In the genomic region with DNA sequence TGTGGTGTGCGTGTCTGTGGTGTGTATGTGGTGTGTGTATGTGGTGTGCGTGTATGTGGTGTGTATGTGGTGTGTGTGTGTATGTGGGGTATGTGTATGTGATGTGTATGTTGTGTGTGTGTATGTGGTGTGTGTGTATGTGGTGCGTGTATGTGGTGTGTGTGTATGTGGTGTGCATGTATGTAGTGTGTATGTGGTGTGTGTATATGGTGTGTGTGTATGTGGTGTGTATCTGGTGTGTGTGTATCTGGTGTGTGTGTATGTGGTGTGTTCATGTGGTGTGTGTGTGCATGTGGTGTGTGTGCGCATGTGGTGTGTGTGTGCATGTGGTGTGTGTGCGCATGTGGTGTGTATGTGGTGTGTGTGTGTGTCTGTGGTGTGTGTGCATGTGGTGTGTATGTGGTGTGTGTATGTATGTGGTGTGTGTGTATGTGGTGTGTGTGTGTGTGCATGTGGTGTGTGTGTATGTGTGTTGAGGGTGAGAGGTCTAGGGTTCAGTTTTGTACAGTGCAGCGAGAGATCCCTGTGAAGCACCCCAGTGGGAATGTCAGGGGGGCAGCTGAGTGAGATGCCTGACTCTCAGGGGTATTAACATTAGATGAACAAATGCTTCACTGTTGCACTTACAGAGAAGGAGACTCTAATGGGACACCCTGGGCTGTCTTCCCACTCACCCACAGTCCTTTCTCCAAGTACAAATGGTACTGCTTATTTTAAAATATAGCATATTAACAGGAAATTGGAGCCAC, we compare ENCODE assay signal across 1 cellular context.
TF ChIP-seq lines count a peak whose summit lies in the region.

No MANE protein-coding gene starts in this region.

TF ChIP-seq in HEK293, 187 proteins besides CTCF, POLR2A, EP300 and RAD21 (continued from another document):
- TF ChIP-seq, protein P1, sequence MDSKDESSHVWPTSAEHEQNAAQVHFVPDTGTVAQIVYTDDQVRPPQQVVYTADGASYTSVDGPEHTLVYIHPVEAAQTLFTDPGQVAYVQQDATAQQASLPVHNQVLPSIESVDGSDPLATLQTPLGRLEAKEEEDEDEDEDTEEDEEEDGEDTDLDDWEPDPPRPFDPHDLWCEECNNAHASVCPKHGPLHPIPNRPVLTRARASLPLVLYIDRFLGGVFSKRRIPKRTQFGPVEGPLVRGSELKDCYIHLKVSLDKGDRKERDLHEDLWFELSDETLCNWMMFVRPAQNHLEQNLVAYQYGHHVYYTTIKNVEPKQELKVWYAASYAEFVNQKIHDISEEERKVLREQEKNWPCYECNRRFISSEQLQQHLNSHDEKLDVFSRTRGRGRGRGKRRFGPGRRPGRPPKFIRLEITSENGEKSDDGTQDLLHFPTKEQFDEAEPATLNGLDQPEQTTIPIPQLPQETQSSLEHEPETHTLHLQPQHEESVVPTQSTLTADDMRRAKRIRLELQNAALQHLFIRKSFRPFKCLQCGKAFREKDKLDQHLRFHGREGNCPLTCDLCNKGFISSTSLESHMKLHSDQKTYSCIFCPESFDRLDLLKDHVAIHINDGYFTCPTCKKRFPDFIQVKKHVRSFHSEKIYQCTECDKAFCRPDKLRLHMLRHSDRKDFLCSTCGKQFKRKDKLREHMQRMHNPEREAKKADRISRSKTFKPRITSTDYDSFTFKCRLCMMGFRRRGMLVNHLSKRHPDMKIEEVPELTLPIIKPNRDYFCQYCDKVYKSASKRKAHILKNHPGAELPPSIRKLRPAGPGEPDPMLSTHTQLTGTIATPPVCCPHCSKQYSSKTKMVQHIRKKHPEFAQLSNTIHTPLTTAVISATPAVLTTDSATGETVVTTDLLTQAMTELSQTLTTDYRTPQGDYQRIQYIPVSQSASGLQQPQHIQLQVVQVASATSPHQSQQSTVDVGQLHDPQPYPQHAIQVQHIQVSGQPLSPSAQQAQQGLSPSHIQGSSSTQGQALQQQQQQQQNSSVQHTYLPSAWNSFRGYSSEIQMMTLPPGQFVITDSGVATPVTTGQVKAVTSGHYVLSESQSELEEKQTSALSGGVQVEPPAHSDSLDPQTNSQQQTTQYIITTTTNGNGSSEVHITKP (tag by site-specific recombination; IDR thresholded peaks at IDR 0.05), result no peak
- no peak for TF ChIP-seq ZNF10 (tag by site-specific recombination; IDR thresholded peaks at IDR 0.05)
- no peak for TF ChIP-seq SETDB1 (IDR thresholded peaks at IDR 0.05; ENCODE audit: insufficient read length, low read length)
- TF ChIP-seq ZNF239 (tag by site-specific recombination; IDR thresholded peaks at IDR 0.05), result 0 out of 2 replicates have a peak, but pooled peaks have one; percentile 11
- TF ChIP-seq, protein P2, sequence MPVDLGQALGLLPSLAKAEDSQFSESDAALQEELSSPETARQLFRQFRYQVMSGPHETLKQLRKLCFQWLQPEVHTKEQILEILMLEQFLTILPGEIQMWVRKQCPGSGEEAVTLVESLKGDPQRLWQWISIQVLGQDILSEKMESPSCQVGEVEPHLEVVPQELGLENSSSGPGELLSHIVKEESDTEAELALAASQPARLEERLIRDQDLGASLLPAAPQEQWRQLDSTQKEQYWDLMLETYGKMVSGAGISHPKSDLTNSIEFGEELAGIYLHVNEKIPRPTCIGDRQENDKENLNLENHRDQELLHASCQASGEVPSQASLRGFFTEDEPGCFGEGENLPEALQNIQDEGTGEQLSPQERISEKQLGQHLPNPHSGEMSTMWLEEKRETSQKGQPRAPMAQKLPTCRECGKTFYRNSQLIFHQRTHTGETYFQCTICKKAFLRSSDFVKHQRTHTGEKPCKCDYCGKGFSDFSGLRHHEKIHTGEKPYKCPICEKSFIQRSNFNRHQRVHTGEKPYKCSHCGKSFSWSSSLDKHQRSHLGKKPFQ (tag by site-specific recombination; IDR thresholded peaks at IDR 0.05), result peak; percentile 88
- TF ChIP-seq ZBTB8A (tag by site-specific recombination; IDR thresholded peaks at IDR 0.05), result no peak
- TF ChIP-seq, protein P3, sequence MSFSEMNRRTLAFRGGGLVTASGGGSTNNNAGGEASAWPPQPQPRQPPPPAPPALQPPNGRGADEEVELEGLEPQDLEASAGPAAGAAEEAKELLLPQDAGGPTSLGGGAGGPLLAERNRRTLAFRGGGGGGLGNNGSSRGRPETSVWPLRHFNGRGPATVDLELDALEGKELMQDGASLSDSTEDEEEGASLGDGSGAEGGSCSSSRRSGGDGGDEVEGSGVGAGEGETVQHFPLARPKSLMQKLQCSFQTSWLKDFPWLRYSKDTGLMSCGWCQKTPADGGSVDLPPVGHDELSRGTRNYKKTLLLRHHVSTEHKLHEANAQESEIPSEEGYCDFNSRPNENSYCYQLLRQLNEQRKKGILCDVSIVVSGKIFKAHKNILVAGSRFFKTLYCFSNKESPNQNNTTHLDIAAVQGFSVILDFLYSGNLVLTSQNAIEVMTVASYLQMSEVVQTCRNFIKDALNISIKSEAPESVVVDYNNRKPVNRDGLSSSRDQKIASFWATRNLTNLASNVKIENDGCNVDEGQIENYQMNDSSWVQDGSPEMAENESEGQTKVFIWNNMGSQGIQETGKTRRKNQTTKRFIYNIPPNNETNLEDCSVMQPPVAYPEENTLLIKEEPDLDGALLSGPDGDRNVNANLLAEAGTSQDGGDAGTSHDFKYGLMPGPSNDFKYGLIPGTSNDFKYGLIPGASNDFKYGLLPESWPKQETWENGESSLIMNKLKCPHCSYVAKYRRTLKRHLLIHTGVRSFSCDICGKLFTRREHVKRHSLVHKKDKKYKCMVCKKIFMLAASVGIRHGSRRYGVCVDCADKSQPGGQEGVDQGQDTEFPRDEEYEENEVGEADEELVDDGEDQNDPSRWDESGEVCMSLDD (tag by site-specific recombination; IDR thresholded peaks at IDR 0.05), result no peak
- no peak for TF ChIP-seq ZNF664 (tag by site-specific recombination; IDR thresholded peaks at IDR 0.05)
- TF ChIP-seq ZNF423 (tag by site-specific recombination; IDR thresholded peaks at IDR 0.05), result no peak
- no peak for TF ChIP-seq ZNF16 (tag by site-specific recombination; IDR thresholded peaks at IDR 0.05; ENCODE audit: low read depth)
- no peak for TF ChIP-seq ZNF571 (tag by site-specific recombination; IDR thresholded peaks at IDR 0.05)
- no peak for TF ChIP-seq ZNF629 (tag by site-specific recombination; IDR thresholded peaks at IDR 0.05)
- TF ChIP-seq ZNF473 (tag by site-specific recombination; IDR thresholded peaks at IDR 0.05), result no peak
- no peak for TF ChIP-seq ZNF639 (tag by site-specific recombination; IDR thresholded peaks at IDR 0.05)
- peak; percentile 79; the same call in 1 of the 2 replicates for TF ChIP-seq ZNF175 (tag by site-specific recombination; IDR thresholded peaks at IDR 0.05)
- no peak for TF ChIP-seq ZFHX2 (tag by site-specific recombination; conservative IDR thresholded peaks at IDR 0.05)
- TF ChIP-seq ZSCAN4 (tag by site-specific recombination; IDR thresholded peaks at IDR 0.05), result peak; percentile 87
- TF ChIP-seq, protein P4, sequence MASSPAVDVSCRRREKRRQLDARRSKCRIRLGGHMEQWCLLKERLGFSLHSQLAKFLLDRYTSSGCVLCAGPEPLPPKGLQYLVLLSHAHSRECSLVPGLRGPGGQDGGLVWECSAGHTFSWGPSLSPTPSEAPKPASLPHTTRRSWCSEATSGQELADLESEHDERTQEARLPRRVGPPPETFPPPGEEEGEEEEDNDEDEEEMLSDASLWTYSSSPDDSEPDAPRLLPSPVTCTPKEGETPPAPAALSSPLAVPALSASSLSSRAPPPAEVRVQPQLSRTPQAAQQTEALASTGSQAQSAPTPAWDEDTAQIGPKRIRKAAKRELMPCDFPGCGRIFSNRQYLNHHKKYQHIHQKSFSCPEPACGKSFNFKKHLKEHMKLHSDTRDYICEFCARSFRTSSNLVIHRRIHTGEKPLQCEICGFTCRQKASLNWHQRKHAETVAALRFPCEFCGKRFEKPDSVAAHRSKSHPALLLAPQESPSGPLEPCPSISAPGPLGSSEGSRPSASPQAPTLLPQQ (tag by site-specific recombination; IDR thresholded peaks at IDR 0.05), result no peak
- TF ChIP-seq IKZF3 (tag by site-specific recombination; IDR thresholded peaks at IDR 0.05), result no peak
- TF ChIP-seq ZSCAN30 (tag by site-specific recombination; IDR thresholded peaks at IDR 0.05), result no peak
- TF ChIP-seq, protein P5, sequence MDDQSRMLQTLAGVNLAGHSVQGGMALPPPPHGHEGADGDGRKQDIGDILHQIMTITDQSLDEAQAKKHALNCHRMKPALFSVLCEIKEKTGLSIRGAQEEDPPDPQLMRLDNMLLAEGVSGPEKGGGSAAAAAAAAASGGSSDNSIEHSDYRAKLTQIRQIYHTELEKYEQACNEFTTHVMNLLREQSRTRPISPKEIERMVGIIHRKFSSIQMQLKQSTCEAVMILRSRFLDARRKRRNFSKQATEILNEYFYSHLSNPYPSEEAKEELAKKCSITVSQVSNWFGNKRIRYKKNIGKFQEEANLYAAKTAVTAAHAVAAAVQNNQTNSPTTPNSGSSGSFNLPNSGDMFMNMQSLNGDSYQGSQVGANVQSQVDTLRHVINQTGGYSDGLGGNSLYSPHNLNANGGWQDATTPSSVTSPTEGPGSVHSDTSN (CRISPR knock-in tag; IDR thresholded peaks at IDR 0.05), result no peak
